Comparison of ENCODE assay signal across 25 cellular contexts in the genomic region with DNA sequence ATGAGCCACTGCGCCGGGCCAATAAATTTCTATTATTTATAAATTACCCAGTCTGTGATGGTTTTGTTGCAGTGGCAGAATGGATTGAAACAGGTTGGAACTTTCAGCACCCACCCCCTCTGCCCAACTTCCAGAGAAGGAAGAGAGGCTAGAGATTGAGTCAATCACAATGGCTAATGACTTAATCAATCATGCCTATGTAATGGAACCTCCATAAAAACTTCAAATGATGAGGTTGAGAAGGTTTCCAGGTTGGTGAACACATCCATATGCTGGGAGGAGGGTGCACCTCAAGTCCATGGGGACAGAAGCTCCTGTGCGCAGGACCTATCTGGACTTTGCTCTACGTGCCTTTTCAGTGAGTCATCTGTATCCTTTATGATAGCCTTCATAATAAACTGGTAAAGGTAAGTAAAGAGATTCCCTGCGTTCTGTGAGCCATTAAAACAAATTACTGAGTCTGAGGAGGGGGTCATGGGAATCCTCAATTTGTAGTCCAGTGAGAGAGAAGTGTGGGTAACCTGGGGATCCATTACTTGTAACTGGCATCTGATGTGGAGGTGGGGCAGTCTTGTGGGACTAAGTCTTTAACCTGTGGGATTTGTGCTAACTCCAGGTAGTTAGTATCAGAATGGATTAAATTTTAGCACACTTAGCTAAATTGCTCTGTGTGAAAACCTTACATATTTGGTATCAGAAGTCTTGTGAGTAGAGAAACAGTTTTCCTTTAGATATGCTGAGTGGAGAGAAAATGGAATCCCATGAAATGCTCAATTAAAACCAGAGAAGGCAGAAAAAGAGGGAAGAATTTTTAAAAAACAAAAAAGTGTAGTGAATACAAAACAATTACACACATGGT. TPM values are rescaled to one million over a fixed set of nuclear protein-coding genes. Genes with fewer than 3 reads are reported as not detected.
"Had no signal": no experiment of that assay in that cellular context is flagged by ENCODE, and none has a peak within 500 bp of the region (broad histone marks: within the 10 kb centered on the region; RNA-seq: fewer than 3 reads in every experiment).

No MANE protein-coding gene starts in this region.

- ATAC-seq: activated CD8-positive, alpha-beta T cell treated with anti-CD3 and anti-CD28 coated beads for 36 hours; activated T-helper 17 cell treated with anti-CD3 and anti-CD28 coated beads, Interleukin-2, amount 50 U/mL, for 72 hours; natural killer cell; stimulated activated effector memory CD8-positive, alpha-beta T cell treated with anti-CD3 and anti-CD28 coated beads, Interleukin-12 subunit alpha, Interleukin-12 subunit beta, amount 100 ng/mL, for 72 hours had no signal

- H3K4me2 ChIP-seq: smooth muscle cell had no signal

- H3K27me3 ChIP-seq: pancreas, right lobe of liver, testis had no signal

- H3K4me3 ChIP-seq: coronary artery, esophagus muscularis mucosa, heart right ventricle, pancreas, right lobe of liver, smooth muscle cell, stomach, testis had no signal

- H3K36me3 ChIP-seq: esophagus muscularis mucosa, heart right ventricle, pancreas, right lobe of liver, stomach had no signal

- H3K9me3 ChIP-seq: esophagus muscularis mucosa, heart right ventricle, pancreas, right lobe of liver, stomach, testis had no signal

- H3K27ac ChIP-seq: coronary artery, esophagus muscularis mucosa, heart right ventricle, pancreas, right lobe of liver, stomach, testis had no signal

- H3K4me1 ChIP-seq: esophagus muscularis mucosa, heart right ventricle, pancreas, right lobe of liver, stomach, testis had no signal

- DNase-seq: activated CD4-positive, alpha-beta T cell treated with anti-CD3 and anti-CD28 coated beads, Interleukin-2, amount 10 ng/mL, durations not matched to agents 24 days and 14 days; activated CD8-positive, alpha-beta T cell treated with anti-CD3 and anti-CD28 coated beads for 36 hours; activated naive CD4-positive, alpha-beta T cell; activated naive CD8-positive, alpha-beta T cell treated with anti-CD3 and anti-CD28 coated beads for 36 hours; activated T-cell treated with anti-CD3 and anti-CD28 coated beads, Interleukin-2, amount 50 U/mL, for 1 hour; amniotic stem cell; heart right ventricle; immature natural killer cell; kidney glomerular epithelial cell; natural killer cell; pancreas; right lobe of liver; stimulated activated CD4-positive, alpha-beta T cell treated with anti-CD3 and anti-CD28 coated beads, Interleukin-4, amount 100 ng/mL, for 24 hours; stomach; T-helper 1 cell; T-helper 9 cell; testis had no signal

RNA-seq across cellular contexts. Expression of a gene that starts 22.4 kb away (rescaled TPM):
- total RNA-seq: activated CD4-positive, alpha-beta T cell treated with anti-CD3 and anti-CD28 coated beads, Interleukin-2, amount 10 ng/mL, durations not matched to agents 24 days and 14 days; activated CD8-positive, alpha-beta T cell treated with anti-CD3 and anti-CD28 coated beads for 36 hours; endothelial cell of umbilical vein; natural killer cell; pulmonary artery endothelial cell; smooth muscle cell had no signal
- polyA plus RNA-seq: endothelial cell of umbilical vein, immature natural killer cell, smooth muscle cell had no signal

RNA-seq across cellular contexts. Expression of a gene that starts 49.7 kb away (rescaled TPM):
- total RNA-seq: activated CD8-positive, alpha-beta T cell treated with anti-CD3 and anti-CD28 coated beads for 36 hours; activated naive CD8-positive, alpha-beta T cell treated with anti-CD3 and anti-CD28 coated beads for 36 hours; endothelial cell of umbilical vein; natural killer cell; pulmonary artery endothelial cell; smooth muscle cell; ureter had no signal
- polyA plus RNA-seq: endothelial cell of umbilical vein, immature natural killer cell had no signal
